ENCODE assay signal across 21 cellular contexts in the genomic region with DNA sequence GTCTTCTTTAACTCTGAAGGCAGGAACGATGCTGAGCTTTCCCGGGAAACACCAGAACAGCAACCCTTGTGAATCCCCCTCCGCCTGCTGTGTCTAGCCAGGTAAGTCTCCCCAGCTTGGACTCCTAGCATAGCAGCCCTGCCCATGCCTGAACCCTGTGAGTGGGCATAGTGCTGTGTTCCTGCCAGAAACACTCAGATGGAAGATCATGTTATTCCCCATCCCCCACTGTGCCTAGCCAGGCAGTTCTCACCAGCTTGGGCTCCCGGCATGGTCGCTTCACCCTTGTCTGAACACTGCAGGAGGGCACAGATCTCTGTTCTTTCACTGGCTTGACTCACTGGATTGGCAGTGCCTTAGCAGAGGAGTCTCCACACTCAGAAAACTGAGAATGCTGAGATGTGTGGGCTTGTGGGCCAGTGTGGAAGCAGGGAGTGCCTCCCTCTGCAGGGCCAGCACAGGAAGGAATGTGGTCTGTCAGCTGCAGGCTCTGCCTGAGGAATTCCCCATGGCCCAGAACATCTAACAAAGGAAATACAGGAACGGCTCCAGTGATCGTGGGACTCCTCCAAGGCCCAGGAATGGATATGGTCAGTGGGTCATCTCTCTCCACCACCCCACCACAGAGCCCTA.
"Had no signal": no experiment of that assay in that cellular context is flagged by ENCODE, and none has a peak within 500 bp of the region (broad histone marks: within the 10 kb centered on the region; RNA-seq: fewer than 3 reads in every experiment).

No MANE protein-coding gene starts in this region.

- DNase-seq: activated CD4-positive, alpha-beta memory T cell treated with anti-CD3 and anti-CD28 coated beads for 36 hours; activated CD4-positive, alpha-beta T cell treated with anti-CD3 and anti-CD28 coated beads for 4 hours; activated CD4-positive, CD25-positive, alpha-beta regulatory T cell; activated naive CD4-positive, alpha-beta T cell treated with Interleukin-2 at 50 U/mL for 16 hours; activated naive CD8-positive, alpha-beta T cell treated with anti-CD3 and anti-CD28 coated beads for 36 hours; activated T-cell treated with anti-CD3 and anti-CD28 coated beads, Interleukin-2, amount 50 U/mL, for 48 hours; effector CD4-positive, alpha-beta T cell; erythroblast; foreskin keratinocyte; immature natural killer cell; kidney glomerular epithelial cell; left ventricle myocardium inferior; natural killer cell; ovary; right cardiac atrium; stimulated activated CD4-positive, alpha-beta T cell treated with anti-CD3 and anti-CD28 coated beads, Interleukin-2, amount 100 ng/mL, for 24 hours; stomach; T-helper 9 cell had no signal

- H3K4me3 ChIP-seq: left ventricle myocardium inferior, ovary, skin epidermis, stomach, suprapubic skin, tibial nerve had no signal

- H3K36me3 ChIP-seq: left ventricle myocardium inferior, ovary, stomach, suprapubic skin, tibial nerve had no signal

- H3K9me3 ChIP-seq: ovary, suprapubic skin had no signal

- H3K27me3 ChIP-seq: foreskin keratinocyte, ovary, stomach, suprapubic skin, tibial nerve had no signal

- H3K27ac ChIP-seq: foreskin keratinocyte, left ventricle myocardium inferior, ovary, skin epidermis, stomach, suprapubic skin, tibial nerve had no signal
